1 cellular context compared by ENCODE assay signal in the genomic region with DNA sequence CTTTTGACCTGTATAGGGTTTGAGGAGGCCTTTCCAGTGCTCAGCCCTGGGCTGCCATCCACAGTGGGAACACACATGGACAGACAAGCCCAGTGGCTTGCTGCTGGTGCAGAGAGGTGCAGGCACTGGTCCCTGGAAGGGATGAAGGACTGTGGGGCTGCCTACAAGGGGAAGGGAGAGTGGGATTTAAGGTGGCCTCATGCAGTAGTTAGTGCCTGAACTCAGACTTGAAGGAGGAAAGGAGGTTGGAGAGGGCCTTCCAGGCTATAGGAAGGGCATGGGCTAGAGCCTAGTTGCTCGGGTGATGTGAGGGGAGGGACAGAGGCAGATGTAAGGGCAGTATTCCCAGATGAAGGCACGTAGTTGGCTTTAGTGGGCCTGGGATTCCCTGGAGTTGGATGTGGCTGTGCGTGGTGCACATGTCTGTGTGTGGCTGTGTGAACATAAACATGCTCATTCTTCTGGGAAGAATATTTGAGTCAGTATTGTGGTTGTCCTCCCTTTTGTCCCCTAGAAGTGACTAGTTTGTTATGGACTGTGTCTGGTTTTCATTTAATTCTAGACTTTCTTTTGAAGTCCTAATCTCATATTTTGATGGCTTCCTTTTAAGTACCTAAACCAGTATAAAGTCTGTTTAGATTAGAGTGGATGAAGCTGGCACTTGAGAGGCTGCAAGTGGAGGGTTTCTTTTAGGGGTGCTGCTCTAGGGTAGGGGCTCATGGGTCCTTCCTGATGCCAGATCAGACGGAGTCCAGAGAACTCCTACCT.
TF ChIP-seq lines count a peak whose summit lies in the region.

No MANE protein-coding gene starts in this region.

TF ChIP-seq in K562, 482 proteins besides CTCF, POLR2A, EP300 and RAD21 (continued from another document):
- no peak for TF ChIP-seq ZNF764 (CRISPR knock-in tag; IDR thresholded peaks at IDR 0.05; ENCODE audit: low read depth)
- no peak for TF ChIP-seq CREB1 (IDR thresholded peaks at IDR 0.05)
- TF ChIP-seq CREB1 (CRISPR knock-in tag; IDR thresholded peaks at IDR 0.05), result peak; percentile 32; the same call in 1 of the 2 replicates
- TF ChIP-seq PHF8 (IDR thresholded peaks at IDR 0.05; ENCODE audit: borderline replicate concordance, low read length), result peak; percentile 4; the same call in 1 of the 2 replicates
- TF ChIP-seq GTF2F1 (IDR thresholded peaks at IDR 0.05; ENCODE audit: low read depth, low read length), result 0 out of 2 replicates have a peak, but pooled peaks have one; percentile 18
- TF ChIP-seq, protein P1, sequence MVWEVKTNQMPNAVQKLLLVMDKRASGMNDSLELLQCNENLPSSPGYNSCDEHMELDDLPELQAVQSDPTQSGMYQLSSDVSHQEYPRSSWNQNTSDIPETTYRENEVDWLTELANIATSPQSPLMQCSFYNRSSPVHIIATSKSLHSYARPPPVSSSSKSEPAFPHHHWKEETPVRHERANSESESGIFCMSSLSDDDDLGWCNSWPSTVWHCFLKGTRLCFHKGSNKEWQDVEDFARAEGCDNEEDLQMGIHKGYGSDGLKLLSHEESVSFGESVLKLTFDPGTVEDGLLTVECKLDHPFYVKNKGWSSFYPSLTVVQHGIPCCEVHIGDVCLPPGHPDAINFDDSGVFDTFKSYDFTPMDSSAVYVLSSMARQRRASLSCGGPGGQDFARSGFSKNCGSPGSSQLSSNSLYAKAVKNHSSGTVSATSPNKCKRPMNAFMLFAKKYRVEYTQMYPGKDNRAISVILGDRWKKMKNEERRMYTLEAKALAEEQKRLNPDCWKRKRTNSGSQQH (CRISPR knock-in tag; IDR thresholded peaks at IDR 0.05), result peak; percentile 95; the same call in 1 of the 2 replicates
- peak; percentile 65 for TF ChIP-seq IRF2 (CRISPR knock-in tag; IDR thresholded peaks at IDR 0.05)
- TF ChIP-seq BCOR (IDR thresholded peaks at IDR 0.05), result no peak
- peak; percentile 29 for TF ChIP-seq RBM22 (IDR thresholded peaks at IDR 0.05; ENCODE audit: low read depth, low read length, poor library complexity, severe bottlenecking)
- TF ChIP-seq ZNF76 (CRISPR knock-in tag; IDR thresholded peaks at IDR 0.05; ENCODE audit: borderline replicate concordance), result no peak
- TF ChIP-seq, protein P2, sequence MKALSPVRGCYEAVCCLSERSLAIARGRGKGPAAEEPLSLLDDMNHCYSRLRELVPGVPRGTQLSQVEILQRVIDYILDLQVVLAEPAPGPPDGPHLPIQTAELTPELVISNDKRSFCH (CRISPR knock-in tag; IDR thresholded peaks at IDR 0.05), result no peak
- TF ChIP-seq, protein P2 (tag; IDR thresholded peaks at IDR 0.05), result 0 out of 2 replicates have a peak, but pooled peaks have one; percentile 29
- TF ChIP-seq, protein P3, sequence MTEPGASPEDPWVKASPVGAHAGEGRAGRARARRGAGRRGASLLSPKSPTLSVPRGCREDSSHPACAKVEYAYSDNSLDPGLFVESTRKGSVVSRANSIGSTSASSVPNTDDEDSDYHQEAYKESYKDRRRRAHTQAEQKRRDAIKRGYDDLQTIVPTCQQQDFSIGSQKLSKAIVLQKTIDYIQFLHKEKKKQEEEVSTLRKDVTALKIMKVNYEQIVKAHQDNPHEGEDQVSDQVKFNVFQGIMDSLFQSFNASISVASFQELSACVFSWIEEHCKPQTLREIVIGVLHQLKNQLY (CRISPR knock-in tag; conservative IDR thresholded peaks at IDR 0.05), result peak in 1 of 2 experiments; percentile 93; a peak in 2 of 4 replicates
- 0 out of 2 replicates have a peak, but pooled peaks have one; percentile 70 for TF ChIP-seq ZNF184 (CRISPR knock-in tag; IDR thresholded peaks at IDR 0.05)
- TF ChIP-seq, protein P4, sequence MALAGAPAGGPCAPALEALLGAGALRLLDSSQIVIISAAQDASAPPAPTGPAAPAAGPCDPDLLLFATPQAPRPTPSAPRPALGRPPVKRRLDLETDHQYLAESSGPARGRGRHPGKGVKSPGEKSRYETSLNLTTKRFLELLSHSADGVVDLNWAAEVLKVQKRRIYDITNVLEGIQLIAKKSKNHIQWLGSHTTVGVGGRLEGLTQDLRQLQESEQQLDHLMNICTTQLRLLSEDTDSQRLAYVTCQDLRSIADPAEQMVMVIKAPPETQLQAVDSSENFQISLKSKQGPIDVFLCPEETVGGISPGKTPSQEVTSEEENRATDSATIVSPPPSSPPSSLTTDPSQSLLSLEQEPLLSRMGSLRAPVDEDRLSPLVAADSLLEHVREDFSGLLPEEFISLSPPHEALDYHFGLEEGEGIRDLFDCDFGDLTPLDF (CRISPR knock-in tag; IDR thresholded peaks at IDR 0.05), result 0 out of 2 replicates have a peak, but pooled peaks have one; percentile 26
- TF ChIP-seq ZNF134 (CRISPR knock-in tag; conservative IDR thresholded peaks at IDR 0.05), result no peak
- TF ChIP-seq, protein P5, sequence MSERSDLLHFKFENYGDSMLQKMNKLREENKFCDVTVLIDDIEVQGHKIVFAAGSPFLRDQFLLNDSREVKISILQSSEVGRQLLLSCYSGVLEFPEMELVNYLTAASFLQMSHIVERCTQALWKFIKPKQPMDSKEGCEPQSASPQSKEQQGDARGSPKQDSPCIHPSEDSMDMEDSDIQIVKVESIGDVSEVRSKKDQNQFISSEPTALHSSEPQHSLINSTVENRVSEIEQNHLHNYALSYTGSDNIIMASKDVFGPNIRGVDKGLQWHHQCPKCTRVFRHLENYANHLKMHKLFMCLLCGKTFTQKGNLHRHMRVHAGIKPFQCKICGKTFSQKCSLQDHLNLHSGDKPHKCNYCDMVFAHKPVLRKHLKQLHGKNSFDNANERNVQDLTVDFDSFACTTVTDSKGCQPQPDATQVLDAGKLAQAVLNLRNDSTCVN (CRISPR knock-in tag; IDR thresholded peaks at IDR 0.05), result peak; percentile 97
- no peak for TF ChIP-seq SMAD2 (IDR thresholded peaks at IDR 0.05; ENCODE audit: low read depth, low read length)
- TF ChIP-seq MYNN (IDR thresholded peaks at IDR 0.05), result no peak
- peak; percentile 70; the same call in 1 of the 2 replicates for TF ChIP-seq MYNN (CRISPR knock-in tag; IDR thresholded peaks at IDR 0.05)
- TF ChIP-seq, protein P6, sequence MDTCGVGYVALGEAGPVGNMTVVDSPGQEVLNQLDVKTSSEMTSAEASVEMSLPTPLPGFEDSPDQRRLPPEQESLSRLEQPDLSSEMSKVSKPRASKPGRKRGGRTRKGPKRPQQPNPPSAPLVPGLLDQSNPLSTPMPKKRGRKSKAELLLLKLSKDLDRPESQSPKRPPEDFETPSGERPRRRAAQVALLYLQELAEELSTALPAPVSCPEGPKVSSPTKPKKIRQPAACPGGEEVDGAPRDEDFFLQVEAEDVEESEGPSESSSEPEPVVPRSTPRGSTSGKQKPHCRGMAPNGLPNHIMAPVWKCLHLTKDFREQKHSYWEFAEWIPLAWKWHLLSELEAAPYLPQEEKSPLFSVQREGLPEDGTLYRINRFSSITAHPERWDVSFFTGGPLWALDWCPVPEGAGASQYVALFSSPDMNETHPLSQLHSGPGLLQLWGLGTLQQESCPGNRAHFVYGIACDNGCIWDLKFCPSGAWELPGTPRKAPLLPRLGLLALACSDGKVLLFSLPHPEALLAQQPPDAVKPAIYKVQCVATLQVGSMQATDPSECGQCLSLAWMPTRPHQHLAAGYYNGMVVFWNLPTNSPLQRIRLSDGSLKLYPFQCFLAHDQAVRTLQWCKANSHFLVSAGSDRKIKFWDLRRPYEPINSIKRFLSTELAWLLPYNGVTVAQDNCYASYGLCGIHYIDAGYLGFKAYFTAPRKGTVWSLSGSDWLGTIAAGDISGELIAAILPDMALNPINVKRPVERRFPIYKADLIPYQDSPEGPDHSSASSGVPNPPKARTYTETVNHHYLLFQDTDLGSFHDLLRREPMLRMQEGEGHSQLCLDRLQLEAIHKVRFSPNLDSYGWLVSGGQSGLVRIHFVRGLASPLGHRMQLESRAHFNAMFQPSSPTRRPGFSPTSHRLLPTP (IDR thresholded peaks at IDR 0.05; ENCODE audit: borderline replicate concordance, extremely low read depth, insufficient read length), result no peak
- TF ChIP-seq ZNF146 (CRISPR knock-in tag; IDR thresholded peaks at IDR 0.05; ENCODE audit: unreplicated experiment), result no peak
- 0 out of 2 replicates have a peak, but pooled peaks have one; percentile 64 for TF ChIP-seq ZBTB1 (CRISPR knock-in tag; IDR thresholded peaks at IDR 0.05; ENCODE audit: borderline replicate concordance, low read depth)
- TF ChIP-seq ZNF354B (CRISPR knock-in tag; IDR thresholded peaks at IDR 0.05), result no peak
- TF ChIP-seq ZNF124 (CRISPR knock-in tag; IDR thresholded peaks at IDR 0.05), result 0 out of 2 replicates have a peak, but pooled peaks have one; percentile 68
- 0 out of 2 replicates have a peak, but pooled peaks have one; percentile 20 for TF ChIP-seq ZNF583 (CRISPR knock-in tag; IDR thresholded peaks at IDR 0.05)
- peak; percentile 54; the same call in 1 of the 2 replicates for TF ChIP-seq ZNF57 (CRISPR knock-in tag; IDR thresholded peaks at IDR 0.05)
- TF ChIP-seq, protein P7, sequence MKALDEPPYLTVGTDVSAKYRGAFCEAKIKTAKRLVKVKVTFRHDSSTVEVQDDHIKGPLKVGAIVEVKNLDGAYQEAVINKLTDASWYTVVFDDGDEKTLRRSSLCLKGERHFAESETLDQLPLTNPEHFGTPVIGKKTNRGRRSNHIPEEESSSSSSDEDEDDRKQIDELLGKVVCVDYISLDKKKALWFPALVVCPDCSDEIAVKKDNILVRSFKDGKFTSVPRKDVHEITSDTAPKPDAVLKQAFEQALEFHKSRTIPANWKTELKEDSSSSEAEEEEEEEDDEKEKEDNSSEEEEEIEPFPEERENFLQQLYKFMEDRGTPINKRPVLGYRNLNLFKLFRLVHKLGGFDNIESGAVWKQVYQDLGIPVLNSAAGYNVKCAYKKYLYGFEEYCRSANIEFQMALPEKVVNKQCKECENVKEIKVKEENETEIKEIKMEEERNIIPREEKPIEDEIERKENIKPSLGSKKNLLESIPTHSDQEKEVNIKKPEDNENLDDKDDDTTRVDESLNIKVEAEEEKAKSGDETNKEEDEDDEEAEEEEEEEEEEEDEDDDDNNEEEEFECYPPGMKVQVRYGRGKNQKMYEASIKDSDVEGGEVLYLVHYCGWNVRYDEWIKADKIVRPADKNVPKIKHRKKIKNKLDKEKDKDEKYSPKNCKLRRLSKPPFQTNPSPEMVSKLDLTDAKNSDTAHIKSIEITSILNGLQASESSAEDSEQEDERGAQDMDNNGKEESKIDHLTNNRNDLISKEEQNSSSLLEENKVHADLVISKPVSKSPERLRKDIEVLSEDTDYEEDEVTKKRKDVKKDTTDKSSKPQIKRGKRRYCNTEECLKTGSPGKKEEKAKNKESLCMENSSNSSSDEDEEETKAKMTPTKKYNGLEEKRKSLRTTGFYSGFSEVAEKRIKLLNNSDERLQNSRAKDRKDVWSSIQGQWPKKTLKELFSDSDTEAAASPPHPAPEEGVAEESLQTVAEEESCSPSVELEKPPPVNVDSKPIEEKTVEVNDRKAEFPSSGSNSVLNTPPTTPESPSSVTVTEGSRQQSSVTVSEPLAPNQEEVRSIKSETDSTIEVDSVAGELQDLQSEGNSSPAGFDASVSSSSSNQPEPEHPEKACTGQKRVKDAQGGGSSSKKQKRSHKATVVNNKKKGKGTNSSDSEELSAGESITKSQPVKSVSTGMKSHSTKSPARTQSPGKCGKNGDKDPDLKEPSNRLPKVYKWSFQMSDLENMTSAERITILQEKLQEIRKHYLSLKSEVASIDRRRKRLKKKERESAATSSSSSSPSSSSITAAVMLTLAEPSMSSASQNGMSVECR (CRISPR knock-in tag; IDR thresholded peaks at IDR 0.05), result 0 out of 2 replicates have a peak, but pooled peaks have one; percentile 66
- no peak for TF ChIP-seq ARID1B (IDR thresholded peaks at IDR 0.05)
- TF ChIP-seq HDAC8 (tag; IDR thresholded peaks at IDR 0.05), result no peak
- peak; percentile 86; the same call in 1 of the 2 replicates for TF ChIP-seq MED1 (CRISPR knock-in tag; IDR thresholded peaks at IDR 0.05; ENCODE audit: borderline replicate concordance)
- no peak for TF ChIP-seq HNRNPUL1 (IDR thresholded peaks at IDR 0.05; ENCODE audit: low read length)
- no peak for TF ChIP-seq ZBED1 (IDR thresholded peaks at IDR 0.05)
- TF ChIP-seq STAG1 (CRISPR knock-in tag; IDR thresholded peaks at IDR 0.05; ENCODE audit: borderline replicate concordance), result no peak; the same call in 1 of the 2 replicates
- TF ChIP-seq XRCC5 (IDR thresholded peaks at IDR 0.05; ENCODE audit: low read depth, low read length), result peak; percentile 75; the same call in 1 of the 2 replicates
- no peak for TF ChIP-seq ARNT (IDR thresholded peaks at IDR 0.05)
- TF ChIP-seq, protein P8, sequence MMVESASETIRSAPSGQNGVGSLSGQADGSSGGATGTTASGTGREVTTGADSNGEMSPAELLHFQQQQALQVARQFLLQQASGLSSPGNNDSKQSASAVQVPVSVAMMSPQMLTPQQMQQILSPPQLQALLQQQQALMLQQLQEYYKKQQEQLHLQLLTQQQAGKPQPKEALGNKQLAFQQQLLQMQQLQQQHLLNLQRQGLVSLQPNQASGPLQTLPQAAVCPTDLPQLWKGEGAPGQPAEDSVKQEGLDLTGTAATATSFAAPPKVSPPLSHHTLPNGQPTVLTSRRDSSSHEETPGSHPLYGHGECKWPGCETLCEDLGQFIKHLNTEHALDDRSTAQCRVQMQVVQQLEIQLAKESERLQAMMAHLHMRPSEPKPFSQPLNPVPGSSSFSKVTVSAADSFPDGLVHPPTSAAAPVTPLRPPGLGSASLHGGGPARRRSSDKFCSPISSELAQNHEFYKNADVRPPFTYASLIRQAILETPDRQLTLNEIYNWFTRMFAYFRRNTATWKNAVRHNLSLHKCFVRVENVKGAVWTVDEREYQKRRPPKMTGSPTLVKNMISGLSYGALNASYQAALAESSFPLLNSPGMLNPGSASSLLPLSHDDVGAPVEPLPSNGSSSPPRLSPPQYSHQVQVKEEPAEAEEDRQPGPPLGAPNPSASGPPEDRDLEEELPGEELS (CRISPR knock-in tag; IDR thresholded peaks at IDR 0.05; ENCODE audit: borderline replicate concordance), result 0 out of 2 replicates have a peak, but pooled peaks have one; percentile 20
- no peak; a peak in 1 of 4 replicates for TF ChIP-seq SRF (CRISPR knock-in tag; IDR thresholded peaks at IDR 0.05)
- TF ChIP-seq, protein P9, sequence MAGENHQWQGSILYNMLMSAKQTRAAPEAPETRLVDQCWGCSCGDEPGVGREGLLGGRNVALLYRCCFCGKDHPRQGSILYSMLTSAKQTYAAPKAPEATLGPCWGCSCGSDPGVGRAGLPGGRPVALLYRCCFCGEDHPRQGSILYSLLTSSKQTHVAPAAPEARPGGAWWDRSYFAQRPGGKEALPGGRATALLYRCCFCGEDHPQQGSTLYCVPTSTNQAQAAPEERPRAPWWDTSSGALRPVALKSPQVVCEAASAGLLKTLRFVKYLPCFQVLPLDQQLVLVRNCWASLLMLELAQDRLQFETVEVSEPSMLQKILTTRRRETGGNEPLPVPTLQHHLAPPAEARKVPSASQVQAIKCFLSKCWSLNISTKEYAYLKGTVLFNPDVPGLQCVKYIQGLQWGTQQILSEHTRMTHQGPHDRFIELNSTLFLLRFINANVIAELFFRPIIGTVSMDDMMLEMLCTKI (IDR thresholded peaks at IDR 0.05; ENCODE audit: partially characterized antibody), result no peak
TF ChIP-seq in K562: peak in this region for 34.
